ENCODE assay signal across 1 cellular context in genomic region chr14:104734991-104735779, GRCh38.
TF ChIP-seq lines count a peak whose summit lies in the region.

No MANE protein-coding gene starts in this region.

TF ChIP-seq in HepG2, 621 proteins besides CTCF, POLR2A, EP300 and RAD21 (continued from another document and continues in another):
- TF ChIP-seq, protein P1, sequence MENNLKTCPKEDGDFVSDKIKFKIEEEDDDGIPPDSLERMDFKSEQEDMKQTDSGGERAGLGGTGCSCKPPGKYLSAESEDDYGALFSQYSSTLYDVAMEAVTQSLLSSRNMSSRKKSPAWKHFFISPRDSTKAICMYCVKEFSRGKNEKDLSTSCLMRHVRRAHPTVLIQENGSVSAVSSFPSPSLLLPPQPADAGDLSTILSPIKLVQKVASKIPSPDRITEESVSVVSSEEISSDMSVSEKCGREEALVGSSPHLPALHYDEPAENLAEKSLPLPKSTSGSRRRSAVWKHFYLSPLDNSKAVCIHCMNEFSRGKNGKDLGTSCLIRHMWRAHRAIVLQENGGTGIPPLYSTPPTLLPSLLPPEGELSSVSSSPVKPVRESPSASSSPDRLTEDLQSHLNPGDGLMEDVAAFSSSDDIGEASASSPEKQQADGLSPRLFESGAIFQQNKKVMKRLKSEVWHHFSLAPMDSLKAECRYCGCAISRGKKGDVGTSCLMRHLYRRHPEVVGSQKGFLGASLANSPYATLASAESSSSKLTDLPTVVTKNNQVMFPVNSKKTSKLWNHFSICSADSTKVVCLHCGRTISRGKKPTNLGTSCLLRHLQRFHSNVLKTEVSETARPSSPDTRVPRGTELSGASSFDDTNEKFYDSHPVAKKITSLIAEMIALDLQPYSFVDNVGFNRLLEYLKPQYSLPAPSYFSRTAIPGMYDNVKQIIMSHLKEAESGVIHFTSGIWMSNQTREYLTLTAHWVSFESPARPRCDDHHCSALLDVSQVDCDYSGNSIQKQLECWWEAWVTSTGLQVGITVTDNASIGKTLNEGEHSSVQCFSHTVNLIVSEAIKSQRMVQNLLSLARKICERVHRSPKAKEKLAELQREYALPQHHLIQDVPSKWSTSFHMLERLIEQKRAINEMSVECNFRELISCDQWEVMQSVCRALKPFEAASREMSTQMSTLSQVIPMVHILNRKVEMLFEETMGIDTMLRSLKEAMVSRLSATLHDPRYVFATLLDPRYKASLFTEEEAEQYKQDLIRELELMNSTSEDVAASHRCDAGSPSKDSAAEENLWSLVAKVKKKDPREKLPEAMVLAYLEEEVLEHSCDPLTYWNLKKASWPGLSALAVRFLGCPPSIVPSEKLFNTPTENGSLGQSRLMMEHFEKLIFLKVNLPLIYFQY (CRISPR knock-in tag; IDR thresholded peaks at IDR 0.05; ENCODE audit: borderline replicate concordance) = no peak
- no peak for TF ChIP-seq HDAC6 (IDR thresholded peaks at IDR 0.05; ENCODE audit: low read depth, low read length)
- TF ChIP-seq ARID4A (CRISPR knock-in tag; IDR thresholded peaks at IDR 0.05; ENCODE audit: borderline replicate concordance) = peak; percentile 69; the same call in 1 of the 2 replicates
- peak; percentile 50; the same call in 1 of the 2 replicates for TF ChIP-seq UBTF (CRISPR knock-in tag; IDR thresholded peaks at IDR 0.05)
- TF ChIP-seq ZNF629 (CRISPR knock-in tag; conservative IDR thresholded peaks at IDR 0.05) = no peak
- TF ChIP-seq POGZ (CRISPR knock-in tag; IDR thresholded peaks at IDR 0.05) = peak; percentile 40
- TF ChIP-seq, protein P2, sequence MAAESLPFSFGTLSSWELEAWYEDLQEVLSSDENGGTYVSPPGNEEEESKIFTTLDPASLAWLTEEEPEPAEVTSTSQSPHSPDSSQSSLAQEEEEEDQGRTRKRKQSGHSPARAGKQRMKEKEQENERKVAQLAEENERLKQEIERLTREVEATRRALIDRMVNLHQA (CRISPR knock-in tag; IDR thresholded peaks at IDR 0.05) = no peak
- TF ChIP-seq FLYWCH1 (CRISPR knock-in tag; IDR thresholded peaks at IDR 0.05) = no peak; the same call in 1 of the 2 replicates
- peak; percentile 84; the same call in 1 of the 2 replicates for TF ChIP-seq ZBTB20 (CRISPR knock-in tag; IDR thresholded peaks at IDR 0.05; ENCODE audit: borderline replicate concordance, low read depth)
- peak; percentile 68; the same call in 1 of the 2 replicates for TF ChIP-seq TARDBP (CRISPR knock-in tag; IDR thresholded peaks at IDR 0.05)
- no peak for TF ChIP-seq ZNF75D (CRISPR knock-in tag; IDR thresholded peaks at IDR 0.05; ENCODE audit: borderline replicate concordance)
- no peak for TF ChIP-seq SATB2 (CRISPR knock-in tag; IDR thresholded peaks at IDR 0.05)
- TF ChIP-seq KDM4B (CRISPR knock-in tag; IDR thresholded peaks at IDR 0.05) = 0 out of 2 replicates have a peak, but pooled peaks have one; percentile 19
- peak; percentile 93; the same call in 1 of the 2 replicates for TF ChIP-seq ZNF792 (CRISPR knock-in tag; IDR thresholded peaks at IDR 0.05)
- TF ChIP-seq KLF12 (CRISPR knock-in tag; IDR thresholded peaks at IDR 0.05; ENCODE audit: borderline replicate concordance) = no peak
- TF ChIP-seq ZNF224 (CRISPR knock-in tag; IDR thresholded peaks at IDR 0.05) = no peak; the same call in 1 of the 2 replicates
- TF ChIP-seq ZNF740 (CRISPR knock-in tag; IDR thresholded peaks at IDR 0.05) = no peak
- TF ChIP-seq, protein P3, sequence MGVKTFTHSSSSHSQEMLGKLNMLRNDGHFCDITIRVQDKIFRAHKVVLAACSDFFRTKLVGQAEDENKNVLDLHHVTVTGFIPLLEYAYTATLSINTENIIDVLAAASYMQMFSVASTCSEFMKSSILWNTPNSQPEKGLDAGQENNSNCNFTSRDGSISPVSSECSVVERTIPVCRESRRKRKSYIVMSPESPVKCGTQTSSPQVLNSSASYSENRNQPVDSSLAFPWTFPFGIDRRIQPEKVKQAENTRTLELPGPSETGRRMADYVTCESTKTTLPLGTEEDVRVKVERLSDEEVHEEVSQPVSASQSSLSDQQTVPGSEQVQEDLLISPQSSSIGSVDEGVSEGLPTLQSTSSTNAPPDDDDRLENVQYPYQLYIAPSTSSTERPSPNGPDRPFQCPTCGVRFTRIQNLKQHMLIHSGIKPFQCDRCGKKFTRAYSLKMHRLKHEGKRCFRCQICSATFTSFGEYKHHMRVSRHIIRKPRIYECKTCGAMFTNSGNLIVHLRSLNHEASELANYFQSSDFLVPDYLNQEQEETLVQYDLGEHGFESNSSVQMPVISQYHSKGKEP (CRISPR knock-in tag; IDR thresholded peaks at IDR 0.05) = no peak
- TF ChIP-seq POLR2AphosphoS5 (IDR thresholded peaks at IDR 0.05; ENCODE audit: low read depth, low read length) = peak; percentile 77
- TF ChIP-seq HNF4G (IDR thresholded peaks at IDR 0.05; ENCODE audit: borderline replicate concordance, low read depth, low read length) = peak; percentile 57; the same call in 1 of the 2 replicates
- peak; percentile 57; the same call in 1 of the 2 replicates for TF ChIP-seq HNF4G (CRISPR knock-in tag; IDR thresholded peaks at IDR 0.05; ENCODE audit: borderline replicate concordance, low read depth)
- TF ChIP-seq, protein P4, sequence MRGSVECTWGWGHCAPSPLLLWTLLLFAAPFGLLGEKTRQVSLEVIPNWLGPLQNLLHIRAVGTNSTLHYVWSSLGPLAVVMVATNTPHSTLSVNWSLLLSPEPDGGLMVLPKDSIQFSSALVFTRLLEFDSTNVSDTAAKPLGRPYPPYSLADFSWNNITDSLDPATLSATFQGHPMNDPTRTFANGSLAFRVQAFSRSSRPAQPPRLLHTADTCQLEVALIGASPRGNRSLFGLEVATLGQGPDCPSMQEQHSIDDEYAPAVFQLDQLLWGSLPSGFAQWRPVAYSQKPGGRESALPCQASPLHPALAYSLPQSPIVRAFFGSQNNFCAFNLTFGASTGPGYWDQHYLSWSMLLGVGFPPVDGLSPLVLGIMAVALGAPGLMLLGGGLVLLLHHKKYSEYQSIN (CRISPR knock-in tag; IDR thresholded peaks at IDR 0.05; ENCODE audit: borderline replicate concordance) = no peak
- TF ChIP-seq ZNF572 (CRISPR knock-in tag; IDR thresholded peaks at IDR 0.05) = no peak
- TF ChIP-seq GLI4 (CRISPR knock-in tag; IDR thresholded peaks at IDR 0.05; ENCODE audit: borderline replicate concordance) = 0 out of 2 replicates have a peak, but pooled peaks have one; percentile 47
- peak; percentile 63; the same call in 1 of the 2 replicates for TF ChIP-seq KIAA2018 (CRISPR knock-in tag; IDR thresholded peaks at IDR 0.05; ENCODE audit: borderline replicate concordance)
- no peak for TF ChIP-seq ZKSCAN8 (CRISPR knock-in tag; IDR thresholded peaks at IDR 0.05; ENCODE audit: borderline replicate concordance)
- peak; percentile 81 for TF ChIP-seq KDM5B (CRISPR knock-in tag; IDR thresholded peaks at IDR 0.05; ENCODE audit: borderline replicate concordance)
- TF ChIP-seq ZNF296 (CRISPR knock-in tag; conservative IDR thresholded peaks at IDR 0.05) = no peak; the same call in 1 of the 2 replicates
- TF ChIP-seq DNMT1 (CRISPR knock-in tag; IDR thresholded peaks at IDR 0.05) = peak; percentile 85; the same call in 1 of the 2 replicates
- TF ChIP-seq MIXL1 (CRISPR knock-in tag; IDR thresholded peaks at IDR 0.05) = no peak
- TF ChIP-seq, protein P5, sequence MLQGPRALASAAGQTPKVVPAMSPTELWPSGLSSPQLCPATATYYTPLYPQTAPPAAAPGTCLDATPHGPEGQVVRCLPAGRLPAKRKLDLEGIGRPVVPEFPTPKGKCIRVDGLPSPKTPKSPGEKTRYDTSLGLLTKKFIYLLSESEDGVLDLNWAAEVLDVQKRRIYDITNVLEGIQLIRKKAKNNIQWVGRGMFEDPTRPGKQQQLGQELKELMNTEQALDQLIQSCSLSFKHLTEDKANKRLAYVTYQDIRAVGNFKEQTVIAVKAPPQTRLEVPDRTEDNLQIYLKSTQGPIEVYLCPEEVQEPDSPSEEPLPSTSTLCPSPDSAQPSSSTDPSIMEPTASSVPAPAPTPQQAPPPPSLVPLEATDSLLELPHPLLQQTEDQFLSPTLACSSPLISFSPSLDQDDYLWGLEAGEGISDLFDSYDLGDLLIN (CRISPR knock-in tag; IDR thresholded peaks at IDR 0.05; ENCODE audit: borderline replicate concordance) = no peak
